Comparison of ENCODE assay signal across 19 cellular contexts in genomic region chr6:26519359-26519758, GRCh38. TPM values are rescaled to one million over a fixed set of nuclear protein-coding genes. Genes with fewer than 3 reads are reported as not detected.
"Had no signal": no experiment of that assay in that cellular context is flagged by ENCODE, and none has a peak within 500 bp of the region (broad histone marks: within the 10 kb centered on the region; RNA-seq: fewer than 3 reads in every experiment).

No MANE protein-coding gene starts in this region.

- DNase-seq: Kasumi-1, KG1, MM.1S, NCI-H1092 treated with DMSO at 0.1 percent for 48 hours, NCI-H1436, NCI-H187, NCI-H2029, NCI-H2081 treated with DMSO at 0.1 percent for 48 hours, NCI-H2171, NCI-H226, NCI-H446, NCI-H510A, NCI-H524 treated with DMSO at 0.1 percent for 48 hours, NCI-H69, NCI-H774, Right ventricle myocardium superior, RPMI8226, SIG-M5 had no signal

- H3K36me3 ChIP-seq: SJSA1 had no signal

- H3K9me3 ChIP-seq: SJSA1 had no signal

- H3K27me3 ChIP-seq: SJSA1 had no signal

- H3K4me3 ChIP-seq: SJSA1 had no signal

RNA-seq across cellular contexts. Expression of gene BTN1A1, which starts 19.3 kb away (rescaled TPM):
- total RNA-seq: Right ventricle myocardium superior, SJSA1 had no signal
